Comparison of ENCODE assay signal across 24 cellular contexts in the genomic region with DNA sequence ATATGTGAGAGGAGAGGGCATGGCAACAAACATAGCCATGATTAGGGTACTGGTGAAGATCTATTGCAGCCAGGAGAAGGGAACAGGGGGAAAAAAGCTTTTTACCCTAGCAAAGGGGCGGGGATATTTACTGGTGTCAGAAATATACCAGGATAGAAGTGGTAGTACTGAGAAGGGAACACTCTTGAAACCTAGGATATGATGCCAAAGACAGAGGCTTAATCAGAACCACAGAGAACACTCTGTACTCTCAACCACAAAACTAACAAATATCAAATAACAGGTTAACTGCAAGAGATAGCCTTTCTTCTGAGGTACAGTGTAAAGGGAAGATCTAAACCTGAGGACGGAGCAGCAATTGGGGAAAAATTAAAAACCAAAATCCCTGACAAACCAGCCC.
DNase-seq lines count a peak whose midpoint lies in the region; ATAC-seq, FAIRE-seq and TF ChIP-seq lines count a peak whose summit lies in the region.
"Had no signal": no experiment of that assay in that cellular context is flagged by ENCODE, and none has a peak within 500 bp of the region (broad histone marks: within the 10 kb centered on the region; RNA-seq: fewer than 3 reads in every experiment).

No MANE protein-coding gene starts in this region.

- no peaks in the 10 kb centered on the region for H3K4me1 ChIP-seq in mammary epithelial cell (ENCODE audit: insufficient read depth, low read length)
- H3K4me1 ChIP-seq in H1 (replicated peaks in 1 of 4; ENCODE audit: control insufficient read depth in 3 of 4, insufficient read depth in 4 of 4, low read length in 3 of 4), result no peaks in the 10 kb centered on the region
- no peaks in the 10 kb centered on the region for H3K4me1 ChIP-seq in psoas muscle
- peaks cover 0 to 30% of the 10 kb centered on the region in 2 donors for H3K4me1 ChIP-seq in gastrocnemius medialis
- no peaks in the 10 kb centered on the region for H3K4me1 ChIP-seq in ovary (ENCODE audit: insufficient read depth)
- H3K4me1 ChIP-seq: BLaER1, Caco-2, HAP-1 had no signal

- no peak overlapping the region for H2BK120ac ChIP-seq in H1 (replicated peaks; ENCODE audit: low read depth, low read length)

- no peak overlapping the region for H2BK15ac ChIP-seq in H1 (ENCODE audit: low read length)

- POLR2A ChIA-PET in MCF 10A (lab: Yijun Ruan, JAX) (no interaction called here), H1 (lab: Charles Lee; ENCODE audit: partially characterized antibody) (no interaction called here)

- H3K9me3 Mint-ChIP-seq in MCF 10A (ENCODE audit: unreplicated experiment), result no peaks in the 10 kb centered on the region
- H3K9me3 Mint-ChIP-seq: GM23338 had no signal

- no peak for DNase-seq in MCF 10A (ENCODE audit: unreplicated experiment)
- DNase-seq in mammary epithelial cell, result no peak
- no peak for DNase-seq in H1 (ENCODE audit: low read depth in 1 of 2, low spot score in 2 of 2)
- no peak for DNase-seq in psoas muscle
- no peak for DNase-seq in gastrocnemius medialis
- no peak for DNase-seq in ovary
- DNase-seq in NCI-H1092 (lab: John Stamatoyannopoulos, UW), result no peak
- DNase-seq: Caco-2; CD4-positive, CD25-positive, alpha-beta regulatory T cell; CD8-positive, alpha-beta T cell; DMS 273 treated with DMSO at 0.1 percent for 48 hours; DMS79 treated with DMSO at 0.1 percent for 48 hours; GF-D8; HFFc6 had no signal

- no peak overlapping the region for H2BK12ac ChIP-seq in H1 (ENCODE audit: low read depth, low read length)

- H3K79me2 ChIP-seq in mammary epithelial cell (ENCODE audit: insufficient read depth, low read length) (no peaks in the 10 kb centered on the region), H1 (ENCODE audit: control insufficient read depth in 1 of 2, insufficient read depth in 2 of 2, low read length in 2 of 2) (no peaks in the 10 kb centered on the region)

- H3K36me3 ChIP-seq in mammary epithelial cell (ENCODE audit: insufficient read depth, low read length) (no peaks in the 10 kb centered on the region), H1 (ENCODE audit: control insufficient read depth in 2 of 4, insufficient read depth in 4 of 4, low read length in 3 of 4) (no peaks in the 10 kb centered on the region; a peak in 2 of 8 replicates), psoas muscle (ENCODE audit: insufficient read depth in 1 of 2, low read depth in 1 of 2) (no peaks in the 10 kb centered on the region), gastrocnemius medialis (no peaks in the 10 kb centered on the region), ovary (no peaks in the 10 kb centered on the region)
- H3K36me3 ChIP-seq: BLaER1, HAP-1 had no signal

- no peak overlapping the region for H4K8ac ChIP-seq in H1 (ENCODE audit: extremely low read depth, insufficient read depth, low read length)

- H4K20me1 ChIP-seq in mammary epithelial cell (ENCODE audit: insufficient read depth, low read length) (no peaks in the 10 kb centered on the region), H1 (replicated peaks in 1 of 2; ENCODE audit: control insufficient read depth in 1 of 2, insufficient read depth in 2 of 2, low read length in 2 of 2) (no peaks in the 10 kb centered on the region)
- H4K20me1 ChIP-seq: BLaER1 had no signal

- CTCF ChIA-PET in MCF 10A (lab: Yijun Ruan, JAX), result no interaction called here
- CTCF ChIA-PET in mammary epithelial cell (lab: Charles Lee; ENCODE audit: low non-redundant PET), result no interaction called here
- CTCF ChIA-PET in H1 (lab: Charles Lee; ENCODE audit: partially characterized antibody), result no interaction called here

- no peak overlapping the region for H2AFZ ChIP-seq in mammary epithelial cell (ENCODE audit: low read depth, low read length)
- H2AFZ ChIP-seq in H1 (ENCODE audit: low read length), result 0 out of 2 replicates have a peak overlapping the region, but pooled peaks have one; percentile 82
- H2AFZ ChIP-seq: GM23338 had no signal

- no peak overlapping the region for H2AK5ac ChIP-seq in H1 (ENCODE audit: low read depth, low read length)

- H3K36me3 Mint-ChIP-seq in MCF 10A (ENCODE audit: insufficient read depth, unreplicated experiment), result no peaks in the 10 kb centered on the region
- H3K36me3 Mint-ChIP-seq: CD4-positive, CD25-positive, alpha-beta regulatory T cell; CD8-positive, alpha-beta T cell had no signal

- H2BK20ac ChIP-seq in H1 (ENCODE audit: low read length), result no peak overlapping the region

- peaks cover 30% of the 10 kb centered on the region for H3K4me1 Mint-ChIP-seq in MCF 10A (ENCODE audit: insufficient read depth, unreplicated experiment)
- H3K4me1 Mint-ChIP-seq: B cell; CD4-positive, CD25-positive, alpha-beta regulatory T cell; GM23338 had no signal

- in situ Hi-C loops in mammary epithelial cell (cut with MboI; ENCODE audit: low sequenced_read_pairs in 2 of 2) (no loop called here), gastrocnemius medialis (cut with MboI; ENCODE audit: low sequenced_read_pairs in 4 of 4) (no loop called here)

- no peaks in the 10 kb centered on the region for H3K27me3 Mint-ChIP-seq in MCF 10A (ENCODE audit: insufficient read depth, unreplicated experiment)
- H3K27me3 Mint-ChIP-seq: B cell; CD4-positive, CD25-positive, alpha-beta regulatory T cell had no signal

- BruUV-seq in MCF 10A (replicated peaks; lab: Mats Ljungman, UMichigan) (no TSS peak), mammary epithelial cell (replicated peaks; lab: Mats Ljungman, UMichigan) (no TSS peak)

- no peak overlapping the region for H3K9ac ChIP-seq in mammary epithelial cell (ENCODE audit: insufficient read depth, low read length)
- H3K9ac ChIP-seq in H1 (replicated peaks in 1 of 4; ENCODE audit: extremely low read depth in 1 of 4, low read depth in 3 of 4, low read length in 3 of 4), result no peak overlapping the region
- H3K9ac ChIP-seq: BLaER1 had no signal

- H3K23me2 ChIP-seq in H1 (ENCODE audit: low read depth, low read length), result no peaks in the 10 kb centered on the region

- H3K14ac ChIP-seq in H1 (ENCODE audit: insufficient read length), result no peak overlapping the region

- no peak for TF ChIP-seq EP300 in H1 (IDR thresholded peaks at IDR 0.05; ENCODE audit: borderline replicate concordance in 1 of 2, low read depth in 2 of 2, low read length in 2 of 2)
- no peak for TF ChIP-seq EP300 in ovary (IDR thresholded peaks at IDR 0.05)

- H4K91ac ChIP-seq in H1 (replicated peaks; ENCODE audit: insufficient read length, low read length), result no peak overlapping the region

- H3K4me3 ChIP-seq in mammary epithelial cell (replicated peaks in 1 of 3; ENCODE audit: insufficient read depth in 1 of 3, low read depth in 2 of 3, low read length in 3 of 3) (no peak overlapping the region), H1 (ENCODE audit: extremely low read depth in 1 of 4, insufficient read depth in 2 of 4, low read depth in 3 of 4, low read length in 4 of 4) (no peak overlapping the region), psoas muscle (no peak overlapping the region), gastrocnemius medialis (peak overlapping the region in 1 of 4 donors; percentile 34), ovary (no peak overlapping the region)
- H3K4me3 ChIP-seq: BLaER1, GM23338, HAP-1 had no signal

- H4K5ac ChIP-seq in H1 (ENCODE audit: insufficient read length, low read depth, low read length), result no peak overlapping the region

- H3K23ac ChIP-seq in H1 (ENCODE audit: insufficient read length), result no peak overlapping the region

- intact Hi-C loops in MCF 10A (cut with micrococcal nuclease), result no loop called here
- intact Hi-C loops in mammary epithelial cell (cut with micrococcal nuclease), result no loop called here
- intact Hi-C loops in psoas muscle (cut with DNase I), result no loop called here
- intact Hi-C loops in gastrocnemius medialis (cut with DNase I; ENCODE audit: low total_unique reads), result loop anchor here (5.0 to 10.0 kb wide), 2 partner anchors 60 to 143 kb away; no protein-coding TSS in a partner anchor
- intact Hi-C loops in ovary (cut with DNase I), result no loop called here

- TF ChIP-seq CTCF in MCF 10A (IDR thresholded peaks at IDR 0.05; ENCODE audit: unreplicated experiment) (no peak), mammary epithelial cell (conservative IDR thresholded peaks at IDR 0.05 in 1 of 2, IDR thresholded peaks at IDR 0.05 in 1 of 2; ENCODE audit: extremely low read depth in 1 of 2, insufficient read depth in 1 of 2, low read depth in 1 of 2, low read length in 2 of 2) (no peak), H1 (IDR thresholded peaks at IDR 0.05; ENCODE audit: control extremely low read depth in 1 of 3, insufficient read depth in 1 of 3, low read depth in 1 of 3, low read length in 3 of 3) (no peak), psoas muscle (IDR thresholded peaks at IDR 0.05) (no peak), gastrocnemius medialis (IDR thresholded peaks at IDR 0.05 in 4 of 5, conservative IDR thresholded peaks at IDR 0.05 in 1 of 5) (no peak), ovary (IDR thresholded peaks at IDR 0.05) (no peak)

- H3K27me3 ChIP-seq in mammary epithelial cell (ENCODE audit: insufficient read depth, low read length) (no peaks in the 10 kb centered on the region), H1 (replicated peaks in 1 of 4; ENCODE audit: control insufficient read depth in 3 of 4, extremely low read depth in 1 of 4, insufficient read depth in 3 of 4, low read length in 3 of 4) (no peaks in the 10 kb centered on the region), psoas muscle (ENCODE audit: insufficient read depth in 3 of 3, low read length in 2 of 3) (no peaks in the 10 kb centered on the region), gastrocnemius medialis (no peaks in the 10 kb centered on the region), ovary (no peaks in the 10 kb centered on the region)
- H3K27me3 ChIP-seq: BLaER1 had no signal

- no peak for TF ChIP-seq RAD21 in H1 (IDR thresholded peaks at IDR 0.05 in 1 of 2, conservative IDR thresholded peaks at IDR 0.05 in 1 of 2; ENCODE audit: low read depth in 2 of 2, low read length in 2 of 2)

- WGBS in mammary epithelial cell (ENCODE audit: low coverage, missing lambda C conversion rate), result 100% methylated on average over 1 of the region's 2 CpGs
- WGBS in H1 (ENCODE audit: extremely low coverage in 1 of 2, insufficient coverage in 1 of 2, insufficient read length in 1 of 2, insufficient replicate concordance in 2 of 2, low coverage in 1 of 2, low lambda C conversion rate in 2 of 2, missing lambda C conversion rate in 1 of 2), 2 experiments, result 91% methylated on average over 2 of the region's 2 CpGs; no CpG with 5 or more reads in 1 of the 2 experiments
- 31 to 77% (median 37%) methylated on average over 2 of the region's 2 CpGs for WGBS in psoas muscle, 3 donors
- WGBS in ovary, 3 donors, result 76 to 78% (median 78%) methylated on average over 2 of the region's 2 CpGs

- no peak overlapping the region for H2BK5ac ChIP-seq in H1 (ENCODE audit: low read depth, low read length)

- peak overlapping the region; percentile 19 for H3K4me3 Mint-ChIP-seq in MCF 10A (ENCODE audit: unreplicated experiment)
- H3K4me3 Mint-ChIP-seq: B cell; CD4-positive, CD25-positive, alpha-beta regulatory T cell; CD8-positive, alpha-beta T cell; GM23338; HFFc6 had no signal

- FAIRE-seq in H1 (lab: Jason Lieb, UNC), result no peak
- FAIRE-seq: GM12891, GM18507, H54 had no signal

- H3K27ac ChIP-seq in mammary epithelial cell (ENCODE audit: insufficient read depth, low read depth, low read length) (no peak overlapping the region), H1 (ENCODE audit: low read depth, low read length) (no peak overlapping the region), psoas muscle (peak overlapping the region; percentile 38), gastrocnemius medialis (peak overlapping the region; percentile 64 to 91 (median 85)), ovary (no peak overlapping the region)
- H3K27ac ChIP-seq: 22Rv1, BLaER1, C4-2B had no signal

- TF ChIP-seq POLR2A in H1 (IDR thresholded peaks at IDR 0.05; ENCODE audit: control extremely low read depth in 1 of 2, low read depth in 2 of 2, low read length in 2 of 2) (no peak), gastrocnemius medialis (IDR thresholded peaks at IDR 0.05) (no peak), ovary (IDR thresholded peaks at IDR 0.05) (no peak)

- H3K18ac ChIP-seq in H1 (ENCODE audit: extremely low read depth, low read length), result no peak overlapping the region

- no peaks in the 10 kb centered on the region for H3K79me1 ChIP-seq in H1 (ENCODE audit: low read depth, low read length)

- H3K27ac Mint-ChIP-seq in MCF 10A (ENCODE audit: low read depth, unreplicated experiment), result peak overlapping the region; percentile 93
- H3K27ac Mint-ChIP-seq: B cell; CD4-positive, CD25-positive, alpha-beta regulatory T cell; CD8-positive, alpha-beta T cell; GM23338; HFFc6 had no signal

- peak; percentile 54 to 93 (median 82) for ATAC-seq in psoas muscle
- ATAC-seq in gastrocnemius medialis, result peak; percentile 99 to 100
- ATAC-seq in HG02970 (IDR thresholded peaks at IDR 0.05; ENCODE audit: low FRiP score, unreplicated experiment), result no peak
- ATAC-seq: CD8-positive, alpha-beta T cell; GM23338 had no signal

- H3K56ac ChIP-seq in H1 (replicated peaks; ENCODE audit: insufficient read length, low read depth, low read length), result no peak overlapping the region

- H3K9me3 ChIP-seq in mammary epithelial cell (replicated peaks; ENCODE audit: insufficient read depth, low read length) (no peaks in the 10 kb centered on the region), H1 (ENCODE audit: insufficient read depth in 2 of 2, low read depth in 1 of 2, low read length in 1 of 2) (0 out of 4 replicates have a peak, but pooled peaks cover 0 to 3% of the 10 kb centered on the region in 2 experiments), psoas muscle (no peaks in the 10 kb centered on the region), gastrocnemius medialis (no peaks in the 10 kb centered on the region), ovary (no peaks in the 10 kb centered on the region)
- H3K9me3 ChIP-seq: BLaER1, Caco-2, HAP-1 had no signal

- H3K4ac ChIP-seq in H1 (replicated peaks; ENCODE audit: insufficient read length, low read depth, low read length), result no peak overlapping the region

- dilution Hi-C loops in mammary epithelial cell (cut with HindIII; ENCODE audit: low sequenced_read_pairs), result no loop called here

- H3K4me2 ChIP-seq in mammary epithelial cell (ENCODE audit: insufficient read depth, low read depth, low read length) (no peak overlapping the region), H1 (ENCODE audit: insufficient read depth in 1 of 2, low read depth in 2 of 2, low read length in 2 of 2) (no peak overlapping the region)
- H3K4me2 ChIP-seq: BLaER1, GM23338 had no signal

Comparison
In these comparisons a context has a peak if more than half of its experiments do, and no peak if none do; other contexts are left out.
1. H3K27ac ChIP-seq: peak in psoas muscle (single experiment) and gastrocnemius medialis (4 of 4); none in mammary epithelial cell (single experiment), H1 (single experiment) and ovary (0 of 2).